ENCODE assay signal across 8 cellular contexts in genomic region chr4:159102623-159103405, GRCh38. TPM values are rescaled to one million over a fixed set of nuclear protein-coding genes. Genes with fewer than 3 reads are reported as not detected.
DNase-seq lines count a peak whose midpoint lies in the region; ATAC-seq and TF ChIP-seq lines count a peak whose summit lies in the region.

Gene RAPGEF2 (plus strand): TSS chr4:159103079. CDS start chr4:159104163, 1,084 bp downstream.

- H3K9ac ChIP-seq in mammary epithelial cell (ENCODE audit: insufficient read depth, low read length) (peak within 1 kb of the TSS; percentile 92), smooth muscle cell (ENCODE audit: low read depth) (peak within 1 kb of the TSS; percentile 98)

- peak within 1 kb of the TSS; percentile 68 for H3K27ac ChIP-seq in AG04450 (ENCODE audit: low read depth, low read length)
- peak within 1 kb of the TSS; percentile 92 for H3K27ac ChIP-seq in mammary epithelial cell (ENCODE audit: insufficient read depth, low read depth, low read length)
- H3K27ac ChIP-seq in smooth muscle cell (ENCODE audit: low read depth), result peak within 1 kb of the TSS; percentile 98

- BruUV-seq in mammary epithelial cell (replicated peaks; lab: Mats Ljungman, UMichigan), result no TSS peak

- H3K9me3 ChIP-seq in AG04450 (ENCODE audit: control insufficient read depth, insufficient read depth, low read length) (peaks cover 3% of the 10 kb centered on the region; the same call in 1 of the 2 replicates), mammary epithelial cell (replicated peaks; ENCODE audit: insufficient read depth, low read length) (no peaks in the 10 kb centered on the region), smooth muscle cell (replicated peaks; ENCODE audit: low read depth) (no peaks in the 10 kb centered on the region)

- DNase-seq in AG04450 (ENCODE audit: low read depth, low spot score) (peak; percentile 78), NCI-H2196 treated with DMSO at 0.1 percent for 48 hours (lab: John Stamatoyannopoulos, UW; ENCODE audit: unreplicated experiment) (peak; percentile 72), mammary epithelial cell (peak; percentile 95), iPS-NIHi7 (ENCODE audit: extremely low spot score) (peak; percentile 95), smooth muscle cell (lab: John Stamatoyannopoulos, UW; ENCODE audit: unreplicated experiment) (peak; percentile 64)

- intact Hi-C loops in mammary epithelial cell (cut with micrococcal nuclease), result loop anchor here (2.0 to 10.0 kb wide), 4 partner anchors 26 to 381 kb away; partner anchors contain the start of gene PPID

- dilution Hi-C loops in mammary epithelial cell (cut with HindIII; ENCODE audit: low sequenced_read_pairs), result no loop called here

- 7% methylated on average over 16 of the region's 103 CpGs for WGBS in mammary epithelial cell (ENCODE audit: low coverage, missing lambda C conversion rate)
- under 1% methylated on average over 52 of the region's 103 CpGs for whole genome bisulfite sequencing in smooth muscle cell (ENCODE audit: low lambda C conversion rate)

- H3K4me2 ChIP-seq in mammary epithelial cell (ENCODE audit: insufficient read depth, low read depth, low read length) (peak within 1 kb of the TSS; percentile 97), smooth muscle cell (peak within 1 kb of the TSS; percentile 87)

- H3K36me3 ChIP-seq in mammary epithelial cell (ENCODE audit: insufficient read depth, low read length) (no peaks in the 10 kb centered on the region), smooth muscle cell (ENCODE audit: low read depth) (no peaks in the 10 kb centered on the region)

- POLR2A ChIA-PET in AG04450 (lab: Yijun Ruan, JAX), result no interaction called here

- H2AFZ ChIP-seq in mammary epithelial cell (ENCODE audit: low read depth, low read length), result peak within 1 kb of the TSS; percentile 95
- peak within 1 kb of the TSS; percentile 99 for H2AFZ ChIP-seq in smooth muscle cell (ENCODE audit: low read depth)

- peaks cover 6% of the 10 kb centered on the region for H3K27me3 ChIP-seq in AG04450 (ENCODE audit: control insufficient read depth, insufficient read depth, low read length)
- no peaks in the 10 kb centered on the region for H3K27me3 ChIP-seq in mammary epithelial cell (ENCODE audit: insufficient read depth, low read length)
- no peaks in the 10 kb centered on the region for H3K27me3 ChIP-seq in smooth muscle cell (ENCODE audit: low read depth)

- TF ChIP-seq CTCF in AG04450 (IDR thresholded peaks at IDR 0.05; ENCODE audit: low read depth, low read length), result no peak
- no peak for TF ChIP-seq CTCF in WI38 (IDR thresholded peaks at IDR 0.05; ENCODE audit: low read depth, low read length)
- TF ChIP-seq CTCF in mammary epithelial cell (conservative IDR thresholded peaks at IDR 0.05 in 1 of 2, IDR thresholded peaks at IDR 0.05 in 1 of 2; ENCODE audit: extremely low read depth in 1 of 2, insufficient read depth in 1 of 2, low read depth in 1 of 2, low read length in 2 of 2), result peak in 1 of 2 donors; percentile 2
- TF ChIP-seq CTCF in smooth muscle cell (IDR thresholded peaks at IDR 0.05; ENCODE audit: borderline replicate concordance, insufficient read depth, poor library complexity, severe bottlenecking), result no peak

- no peaks in the 10 kb centered on the region for H3F3A ChIP-seq in smooth muscle cell (ENCODE audit: low read depth)

- no peaks in the 10 kb centered on the region for H4K20me1 ChIP-seq in mammary epithelial cell (ENCODE audit: insufficient read depth, low read length)
- peaks cover 38% of the 10 kb centered on the region for H4K20me1 ChIP-seq in smooth muscle cell (ENCODE audit: low read depth)

- in situ Hi-C loops in mammary epithelial cell (cut with MboI; ENCODE audit: low sequenced_read_pairs in 2 of 2), result loop anchor here in 1 of 2 donors (10.0 kb wide), 1 partner anchor 108 kb away; no protein-coding TSS in a partner anchor

- H3K79me2 ChIP-seq in mammary epithelial cell (ENCODE audit: insufficient read depth, low read length) (peaks cover 43% of the 10 kb centered on the region), smooth muscle cell (ENCODE audit: low read depth) (peaks cover 39% of the 10 kb centered on the region)

- peak; percentile 89 for ATAC-seq in GM18907 (IDR thresholded peaks at IDR 0.05; ENCODE audit: unreplicated experiment)
- peak; percentile 74 for ATAC-seq in HG03139 (IDR thresholded peaks at IDR 0.05; ENCODE audit: unreplicated experiment)

- peaks cover 19% of the 10 kb centered on the region for H3K4me1 ChIP-seq in mammary epithelial cell (ENCODE audit: insufficient read depth, low read length)
- H3K4me1 ChIP-seq in smooth muscle cell (ENCODE audit: low read depth), result peaks cover 29% of the 10 kb centered on the region

- CTCF ChIA-PET in AG04450 (lab: Charles Lee) (no interaction called here), mammary epithelial cell (lab: Charles Lee; ENCODE audit: low non-redundant PET) (interaction anchor here (0.7 kb wide), 1 partner anchor 199 kb away, joined by 4 read pairs; no protein-coding TSS in a partner anchor)

- peak within 1 kb of the TSS; percentile 84 for H3K4me3 ChIP-seq in AG04450 (ENCODE audit: low read depth, low read length)
- H3K4me3 ChIP-seq in WI38 (ENCODE audit: low read depth, low read length), result peak within 1 kb of the TSS; percentile 87
- peak within 1 kb of the TSS; percentile 67 to 93 (median 87) for H3K4me3 ChIP-seq in mammary epithelial cell (replicated peaks in 1 of 3; ENCODE audit: insufficient read depth in 1 of 3, low read depth in 2 of 3, low read length in 3 of 3)
- H3K4me3 ChIP-seq in smooth muscle cell, result peak within 1 kb of the TSS; percentile 98

RNA-seq across cellular contexts. Expression of gene RAPGEF2, which starts in this region (rescaled TPM):
- 40.3 and 51.5 TPM in 2 replicates for polyA plus RNA-seq in AG04450 (2011; rRNA removed)
- polyA minus RNA-seq in AG04450 (2011; rRNA and poly(A)+ RNA removed), result 101 and 103 TPM in 2 replicates
- 10 to 100 TPM; 23.4 to 47.2 TPM for total RNA-seq in mammary epithelial cell
- 16.4 TPM for polyA plus RNA-seq in mammary epithelial cell
- polyA minus RNA-seq in mammary epithelial cell, result 28.6 TPM
- total RNA-seq in smooth muscle cell, result 44.7 and 60.1 TPM in 2 replicates
- polyA plus RNA-seq in smooth muscle cell, result 6.8 and 7.4 TPM in 2 replicates

Comparison
In these comparisons a context has a peak if more than half of its experiments do, and no peak if none do; other contexts are left out.
1. Peak in every context shown above with its lines: DNase-seq, ATAC-seq, H3K4me3 ChIP-seq and H3K27ac ChIP-seq.